ENCODE assay signal across 23 cellular contexts in the genomic region with DNA sequence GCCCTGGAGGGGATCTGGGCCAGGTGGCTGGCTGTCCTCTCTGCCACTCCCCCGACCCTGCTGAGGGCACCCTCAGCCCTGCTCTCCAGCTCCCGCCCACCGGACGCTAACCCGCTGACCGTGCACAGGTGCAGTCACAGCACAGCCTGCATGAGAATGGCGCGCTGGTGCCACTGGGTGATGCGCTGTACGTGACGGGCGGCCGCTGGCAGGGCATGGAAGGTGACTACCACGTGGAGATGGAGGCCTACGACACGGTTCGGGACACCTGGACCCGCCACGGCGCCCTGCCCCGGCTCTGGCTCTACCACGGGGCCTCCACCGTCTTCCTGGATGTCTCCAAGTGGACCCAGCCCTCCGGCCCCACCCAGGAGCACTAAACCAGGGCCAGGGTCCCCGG. TPM values are rescaled to one million over a fixed set of nuclear protein-coding genes. Genes with fewer than 3 reads are reported as not detected.
DNase-seq lines count a peak whose midpoint lies in the region; ATAC-seq, FAIRE-seq and TF ChIP-seq lines count a peak whose summit lies in the region.
"Had no signal": no experiment of that assay in that cellular context is flagged by ENCODE, and none has a peak within 500 bp of the region (broad histone marks: within the 10 kb centered on the region; RNA-seq: fewer than 3 reads in every experiment).

No MANE protein-coding gene starts in this region.

- no peak overlapping the region for H2AFZ ChIP-seq in HepG2 (ENCODE audit: low read length)
- no peak overlapping the region for H2AFZ ChIP-seq in neuronal stem cell (ENCODE audit: low read length)

- peak overlapping the region; percentile 79 for H2BK15ac ChIP-seq in neuronal stem cell (ENCODE audit: low read length)

- BruUV-seq in HepG2 (replicated peaks; lab: Mats Ljungman, UMichigan): no TSS peak

- peak overlapping the region; percentile 84 for H3K4ac ChIP-seq in neuronal stem cell (ENCODE audit: low read length)

- H4K91ac ChIP-seq in neuronal stem cell (ENCODE audit: low read depth, low read length, poor library complexity): peak overlapping the region; percentile 72

- H3K4me2 ChIP-seq in HepG2 (ENCODE audit: low read depth, low read length): peak overlapping the region; percentile 48
- H3K4me2 ChIP-seq in neuronal stem cell (ENCODE audit: insufficient read depth, low read length, poor library complexity, severe bottlenecking): no peak overlapping the region

- no peaks in the 10 kb centered on the region for H4K20me1 ChIP-seq in HepG2 (ENCODE audit: insufficient read depth, low read length)

- H3K27ac ChIP-seq in HepG2 (ENCODE audit: extremely low read length, insufficient read depth, low read length): no peak overlapping the region
- no peak overlapping the region for H3K27ac ChIP-seq in right lobe of liver
- H3K27ac ChIP-seq in SJCRH30: peak overlapping the region; percentile 65
- H3K27ac ChIP-seq in neuronal stem cell (replicated peaks; ENCODE audit: low read length): no peak overlapping the region
- no peak overlapping the region for H3K27ac ChIP-seq in small intestine (ENCODE audit: low read depth in 1 of 2, low read length in 1 of 2)
- H3K27ac ChIP-seq: HL-60 had no signal

- H3K9ac ChIP-seq in HepG2 (ENCODE audit: insufficient read depth, low read depth, low read length) (no peak overlapping the region), neuronal stem cell (ENCODE audit: low read depth, low read length, poor library complexity) (peak overlapping the region; percentile 30)

- H2BK5ac ChIP-seq in neuronal stem cell (ENCODE audit: low read length): peak overlapping the region; percentile 75

- CTCF ChIA-PET in HepG2 (lab: Yijun Ruan, JAX; ENCODE audit: low intra/inter-chr PET ratio, low total read pairs): no interaction called here

- peak overlapping the region; percentile 88 for H3K18ac ChIP-seq in neuronal stem cell (ENCODE audit: low read length)

- no peaks in the 10 kb centered on the region for H3K79me2 ChIP-seq in HepG2 (ENCODE audit: insufficient read depth, low read length)

- H3K14ac ChIP-seq in neuronal stem cell (ENCODE audit: low read length): peak overlapping the region; percentile 84

- DNase-seq in HepG2 (ENCODE audit: low spot score): no peak
- DNase-seq in right lobe of liver: no peak
- no peak for DNase-seq in SJCRH30
- DNase-seq in neuronal stem cell (ENCODE audit: low spot score): no peak
- DNase-seq in activated T-cell treated with anti-CD3 and anti-CD28 coated beads, Interleukin-2, amount 50 U/mL, for 24 hours: no peak
- no peak for DNase-seq in small intestine
- DNase-seq: ACHN, Calu3, DMS 273 treated with DMSO at 0.1 percent for 48 hours, DMS53, DND-41, EL, KBM-7 had no signal

- peaks cover 1% of the 10 kb centered on the region for H3K79me1 ChIP-seq in neuronal stem cell (ENCODE audit: low read depth, low read length)

- H3K9me3 Mint-ChIP-seq in stimulated activated memory B cell treated with anti-CD40 and anti-IgM and Interleukin-4, amounts not matched to agents 10 μg/mL and 1 μg/mL and 100 μg/mL, for 72 hours: peaks cover 5% of the 10 kb centered on the region
- H3K9me3 Mint-ChIP-seq in activated T-cell treated with anti-CD3 and anti-CD28 coated beads, Interleukin-2, amount 50 U/mL, for 24 hours: peaks cover 4% of the 10 kb centered on the region
- H3K9me3 Mint-ChIP-seq: CD8-positive, alpha-beta T cell; IgD-negative memory B cell had no signal

- peak overlapping the region; percentile 98 for H2AK5ac ChIP-seq in neuronal stem cell (ENCODE audit: low read depth, low read length)

- H3K4me3 ChIP-seq in HepG2 (replicated peaks in 1 of 3; ENCODE audit: insufficient read depth in 1 of 3, low read depth in 2 of 3, low read length in 3 of 3) (peak overlapping the region in 2 of 3 experiments; percentile 5 to 45; a peak in 1 of 6 replicates), right lobe of liver (no peak overlapping the region), SJCRH30 (no peak overlapping the region), neuronal stem cell (ENCODE audit: low read length in 2 of 2) (no peak overlapping the region), small intestine (ENCODE audit: low read depth in 1 of 2, low read length in 2 of 2) (no peak overlapping the region)
- H3K4me3 ChIP-seq: GM12878, HAP-1 had no signal

- POLR2A ChIA-PET in HepG2 (lab: Yijun Ruan, JAX): interaction anchor here (1.7 kb wide), 1 partner anchor 90 kb away, joined by 5 read pairs; the partner anchor contains the start of gene SCLY

- 42% methylated on average over 6 of the region's 25 CpGs for WGBS in HepG2 (ENCODE audit: low lambda C conversion rate)
- no CpG with 5 or more reads among the region's 25 CpGs for WGBS in right lobe of liver (ENCODE audit: insufficient coverage, low coverage, low lambda C conversion rate, missing lambda C conversion rate)
- no CpG with 5 or more reads among the region's 25 CpGs for WGBS in neuronal stem cell (ENCODE audit: extremely low coverage in 2 of 2, insufficient read length in 2 of 2, insufficient replicate concordance in 1 of 2), 2 donors
- 91% methylated on average over 21 to 25 of the region's 25 CpGs for WGBS in small intestine, 3 donors

- no peaks in the 10 kb centered on the region for H3K4me1 Mint-ChIP-seq in stimulated activated memory B cell treated with anti-CD40 and anti-IgM and Interleukin-4, amounts not matched to agents 10 μg/mL and 1 μg/mL and 100 μg/mL, for 72 hours
- no peaks in the 10 kb centered on the region for H3K4me1 Mint-ChIP-seq in activated T-cell treated with anti-CD3 and anti-CD28 coated beads, Interleukin-2, amount 50 U/mL, for 24 hours (ENCODE audit: low read depth)
- H3K4me1 Mint-ChIP-seq: IgD-negative memory B cell had no signal

- TF ChIP-seq EP300 in HepG2 (IDR thresholded peaks at IDR 0.05; ENCODE audit: low read depth in 2 of 2, low read length in 2 of 2) (no peak), HepG2 (CRISPR knock-in tag; IDR thresholded peaks at IDR 0.05; ENCODE audit: borderline replicate concordance) (no peak)

- TF ChIP-seq RAD21 in HepG2 (CRISPR knock-in tag; IDR thresholded peaks at IDR 0.05): no peak

- H4K8ac ChIP-seq in neuronal stem cell (ENCODE audit: low read depth, low read length): no peak overlapping the region

- intact Hi-C loops in HepG2 (cut with micrococcal nuclease; ENCODE audit: unreplicated experiment) (no loop called here), right lobe of liver (cut with DNase I) (no loop called here)

- H3K9me3 ChIP-seq in HepG2 (ENCODE audit: low read length) (no peaks in the 10 kb centered on the region), right lobe of liver (no peaks in the 10 kb centered on the region), SJCRH30 (replicated peaks) (no peaks in the 10 kb centered on the region), neuronal stem cell (replicated peaks in 1 of 2; ENCODE audit: control insufficient read depth in 2 of 2, insufficient read depth in 1 of 2, low read depth in 1 of 2, low read length in 2 of 2) (peaks cover 0 to 8% of the 10 kb centered on the region in 2 donors), small intestine (ENCODE audit: control insufficient read depth, low read depth) (no peaks in the 10 kb centered on the region)
- H3K9me3 ChIP-seq: HAP-1 had no signal

- H3K36me3 ChIP-seq in HepG2 (replicated peaks in 1 of 2; ENCODE audit: control insufficient read depth in 1 of 2, insufficient read depth in 2 of 2, low read length in 2 of 2) (no peaks in the 10 kb centered on the region), right lobe of liver (no peaks in the 10 kb centered on the region), SJCRH30 (no peaks in the 10 kb centered on the region), neuronal stem cell (replicated peaks in 1 of 2; ENCODE audit: control insufficient read depth in 2 of 2, insufficient read depth in 2 of 2, low read length in 2 of 2) (no peaks in the 10 kb centered on the region), small intestine (ENCODE audit: control insufficient read depth in 2 of 2, insufficient read depth in 2 of 2, low read length in 2 of 2) (no peaks in the 10 kb centered on the region)
- H3K36me3 ChIP-seq: HAP-1 had no signal

- no peak overlapping the region for H3K27ac Mint-ChIP-seq in stimulated activated memory B cell treated with anti-CD40 and anti-IgM and Interleukin-4, amounts not matched to agents 10 μg/mL and 1 μg/mL and 100 μg/mL, for 72 hours
- H3K27ac Mint-ChIP-seq in activated T-cell treated with anti-CD3 and anti-CD28 coated beads, Interleukin-2, amount 50 U/mL, for 24 hours: no peak overlapping the region
- H3K27ac Mint-ChIP-seq: CD8-positive, alpha-beta T cell; IgD-negative memory B cell had no signal

- no peaks in the 10 kb centered on the region for H3K36me3 Mint-ChIP-seq in stimulated activated memory B cell treated with anti-CD40 and anti-IgM and Interleukin-4, amounts not matched to agents 10 μg/mL and 1 μg/mL and 100 μg/mL, for 72 hours
- no peaks in the 10 kb centered on the region for H3K36me3 Mint-ChIP-seq in activated T-cell treated with anti-CD3 and anti-CD28 coated beads, Interleukin-2, amount 50 U/mL, for 24 hours (ENCODE audit: low read depth)
- H3K36me3 Mint-ChIP-seq: CD8-positive, alpha-beta T cell; IgD-negative memory B cell had no signal

- peak overlapping the region; percentile 72 for H2BK120ac ChIP-seq in neuronal stem cell (ENCODE audit: low read depth, low read length)

- H3K27me3 Mint-ChIP-seq in stimulated activated memory B cell treated with anti-CD40 and anti-IgM and Interleukin-4, amounts not matched to agents 10 μg/mL and 1 μg/mL and 100 μg/mL, for 72 hours: no peaks in the 10 kb centered on the region
- no peaks in the 10 kb centered on the region for H3K27me3 Mint-ChIP-seq in activated T-cell treated with anti-CD3 and anti-CD28 coated beads, Interleukin-2, amount 50 U/mL, for 24 hours
- H3K27me3 Mint-ChIP-seq: IgD-negative memory B cell had no signal

- H3K27me3 ChIP-seq in HepG2 (ENCODE audit: control insufficient read depth in 1 of 2, insufficient read depth in 2 of 2, low read length in 2 of 2) (peaks cover 27 to 61% of the 10 kb centered on the region in 2 experiments), right lobe of liver (no peaks in the 10 kb centered on the region), SJCRH30 (no peaks in the 10 kb centered on the region), neuronal stem cell (ENCODE audit: control insufficient read depth in 3 of 3, insufficient read depth in 3 of 3, low read depth in 1 of 3, low read length in 3 of 3) (peaks cover 0 to 5% (median 0%) of the 10 kb centered on the region in 3 experiments), small intestine (ENCODE audit: control insufficient read depth in 2 of 2, insufficient read depth in 2 of 2, low read length in 2 of 2) (no peaks in the 10 kb centered on the region)

- TF ChIP-seq POLR2A in HepG2 (IDR thresholded peaks at IDR 0.05; ENCODE audit: insufficient read depth in 1 of 2, low read depth in 2 of 2, low read length in 2 of 2) (no peak), right lobe of liver (IDR thresholded peaks at IDR 0.05) (no peak)

- peak overlapping the region; percentile 97 for H3K23ac ChIP-seq in neuronal stem cell (ENCODE audit: low read depth, low read length, poor library complexity)

- TF ChIP-seq CTCF in HepG2 (CRISPR knock-in tag; IDR thresholded peaks at IDR 0.05) (no peak), right lobe of liver (IDR thresholded peaks at IDR 0.05) (no peak)

- 0 out of 2 replicates have a peak, but pooled peaks cover 21% of the 10 kb centered on the region for H3K4me1 ChIP-seq in HepG2 (ENCODE audit: insufficient read depth, low read length)
- no peaks in the 10 kb centered on the region for H3K4me1 ChIP-seq in right lobe of liver
- H3K4me1 ChIP-seq in SJCRH30: peaks cover 30% of the 10 kb centered on the region
- peaks cover 2 to 12% of the 10 kb centered on the region in 2 donors for H3K4me1 ChIP-seq in neuronal stem cell (ENCODE audit: control insufficient read depth in 2 of 2, insufficient read depth in 1 of 2, low read depth in 1 of 2, low read length in 2 of 2)
- H3K4me1 ChIP-seq in small intestine (ENCODE audit: control insufficient read depth in 2 of 2, insufficient read depth in 1 of 2, low read depth in 1 of 2, low read length in 1 of 2): no peaks in the 10 kb centered on the region
- H3K4me1 ChIP-seq: HAP-1 had no signal

- in situ Hi-C loops in HepG2 (cut with HindIII; ENCODE audit: extremely low pct_ligation_motif_present, low pct_unique_long_range_greater_than_20kb): no loop called here

- ATAC-seq in HepG2: peak; percentile 4; the same call in 2 of the 3 replicates
- no peak for ATAC-seq in right lobe of liver
- peak; percentile 22 for ATAC-seq in stimulated activated memory B cell treated with anti-CD40 and anti-IgM and Interleukin-4, amounts not matched to agents 10 μg/mL and 1 μg/mL and 100 μg/mL, for 72 hours
- ATAC-seq in HG03457 (IDR thresholded peaks at IDR 0.05; ENCODE audit: unreplicated experiment): no peak
- ATAC-seq: CD8-positive, alpha-beta T cell had no signal

- FAIRE-seq in HepG2 (lab: Jason Lieb, UNC) (no peak), small intestine (lab: Jason Lieb, UNC) (no peak)
- FAIRE-seq: GM12878 had no signal

- peak overlapping the region; percentile 90 for H2BK12ac ChIP-seq in neuronal stem cell (ENCODE audit: low read length)

- no peak overlapping the region for H3K4me3 Mint-ChIP-seq in stimulated activated memory B cell treated with anti-CD40 and anti-IgM and Interleukin-4, amounts not matched to agents 10 μg/mL and 1 μg/mL and 100 μg/mL, for 72 hours
- H3K4me3 Mint-ChIP-seq in activated T-cell treated with anti-CD3 and anti-CD28 coated beads, Interleukin-2, amount 50 U/mL, for 24 hours: no peak overlapping the region
- H3K4me3 Mint-ChIP-seq: CD8-positive, alpha-beta T cell; IgD-negative memory B cell had no signal

RNA-seq across cellular contexts. Expression of gene ERFE, which starts 8.1 kb away (rescaled TPM):
- not detected in 2 replicates for total RNA-seq in HepG2 (2016; rRNA removed; fragmentation: Illumina TruSeq; extraction: Trizol)
- total RNA-seq in HepG2 (2016; cell fraction: cytosol; rRNA removed; fragmentation: Illumina TruSeq; extraction: Trizol; ENCODE audit: low read depth): not detected in 2 replicates
- total RNA-seq in HepG2 (2016; cell fraction: insoluble cytoplasmic fraction; rRNA removed; fragmentation: Illumina TruSeq; extraction: Trizol): not detected in 2 replicates
- not detected in 2 replicates for total RNA-seq in HepG2 (2016; cell fraction: membrane; rRNA removed; fragmentation: Illumina TruSeq; extraction: Trizol)
- not detected in 2 replicates for total RNA-seq in HepG2 (2016; cell fraction: nucleus; rRNA removed; fragmentation: Illumina TruSeq; extraction: Trizol)
- polyA plus RNA-seq in HepG2 (2011; rRNA removed): 0.05 and 0.09 TPM in 2 replicates
- 0.06 TPM in 1 of 2 replicates, not detected in the other for polyA plus RNA-seq in HepG2 (2011; cell fraction: cytosol; rRNA removed)
- polyA plus RNA-seq in HepG2 (2011; cell fraction: nucleus; rRNA removed): 0.05 and 0.31 TPM in 2 replicates
- 0.28 TPM in 1 of 2 replicates, not detected in the other for polyA plus RNA-seq in HepG2 (2012)
- polyA plus RNA-seq in HepG2 (2016; cell fraction: cytosol; fragmentation: Illumina TruSeq; extraction: Trizol; ENCODE audit: low read depth): not detected in 2 replicates
- not detected in 2 replicates for polyA plus RNA-seq in HepG2 (2016; cell fraction: insoluble cytoplasmic fraction; fragmentation: Illumina TruSeq; extraction: Trizol; ENCODE audit: low read depth)
- polyA plus RNA-seq in HepG2 (2016; cell fraction: membrane; fragmentation: Illumina TruSeq; extraction: Trizol; ENCODE audit: low read depth): not detected in 2 replicates
- polyA plus RNA-seq in HepG2 (2016; cell fraction: nucleus; fragmentation: Illumina TruSeq; extraction: Trizol; ENCODE audit: insufficient read depth, low read depth): not detected in 2 replicates
- 0.22 and 1.4 TPM in 2 replicates for polyA minus RNA-seq in HepG2 (2011; rRNA and poly(A)+ RNA removed; ENCODE audit: low replicate concordance)
- not detected in 2 replicates for polyA minus RNA-seq in HepG2 (2011; cell fraction: cytosol; rRNA and poly(A)+ RNA removed)
- 0.13 TPM in 1 of 2 replicates, not detected in the other for polyA minus RNA-seq in HepG2 (2011; cell fraction: nucleus; rRNA and poly(A)+ RNA removed)
- 1 to 10 TPM in 1 of 6 experiments, under 1 TPM in 2, not detected in 3; 0.27 to 1.4 (median 0.31) TPM for total RNA-seq in right lobe of liver
- 10.4 and 10.5 TPM in 2 replicates for total RNA-seq in SJCRH30 (2014; rRNA removed; shearing (Covaris generic))
- 0.43 TPM for polyA plus RNA-seq in neuronal stem cell (2013, experiment 1 of 2)
- polyA plus RNA-seq in neuronal stem cell (2013, experiment 2 of 2): 0.37 TPM
- polyA plus RNA-seq in small intestine: under 1 TPM in 1 of 3 donors, not detected in 2; 0.92 TPM
- total RNA-seq: CD8-positive, alpha-beta T cell; GM12878 had no signal
- polyA plus RNA-seq: GM12878, IgD-negative memory B cell had no signal

RNA-seq across cellular contexts. Expression of gene KLHL30, which starts 12.2 kb away (rescaled TPM):
- total RNA-seq in HepG2 (2016; rRNA removed; fragmentation: Illumina TruSeq; extraction: Trizol): not detected in 2 replicates
- not detected in 2 replicates for total RNA-seq in HepG2 (2016; cell fraction: cytosol; rRNA removed; fragmentation: Illumina TruSeq; extraction: Trizol; ENCODE audit: low read depth)
- not detected in 2 replicates for total RNA-seq in HepG2 (2016; cell fraction: insoluble cytoplasmic fraction; rRNA removed; fragmentation: Illumina TruSeq; extraction: Trizol)
- total RNA-seq in HepG2 (2016; cell fraction: membrane; rRNA removed; fragmentation: Illumina TruSeq; extraction: Trizol): not detected in 2 replicates
- not detected in 2 replicates for total RNA-seq in HepG2 (2016; cell fraction: nucleus; rRNA removed; fragmentation: Illumina TruSeq; extraction: Trizol)
- 0.05 and 0.07 TPM in 2 replicates for polyA plus RNA-seq in HepG2 (2011; rRNA removed)
- 0.03 and 0.05 TPM in 2 replicates for polyA plus RNA-seq in HepG2 (2011; cell fraction: cytosol; rRNA removed)
- polyA plus RNA-seq in HepG2 (2011; cell fraction: nucleus; rRNA removed): 0.35 and 0.38 TPM in 2 replicates
- polyA plus RNA-seq in HepG2 (2012): not detected in 2 replicates
- not detected in 2 replicates for polyA plus RNA-seq in HepG2 (2016; cell fraction: cytosol; fragmentation: Illumina TruSeq; extraction: Trizol; ENCODE audit: low read depth)
- not detected in 2 replicates for polyA plus RNA-seq in HepG2 (2016; cell fraction: insoluble cytoplasmic fraction; fragmentation: Illumina TruSeq; extraction: Trizol; ENCODE audit: low read depth)
- polyA plus RNA-seq in HepG2 (2016; cell fraction: membrane; fragmentation: Illumina TruSeq; extraction: Trizol; ENCODE audit: low read depth): not detected in 2 replicates
- not detected in 2 replicates for polyA plus RNA-seq in HepG2 (2016; cell fraction: nucleus; fragmentation: Illumina TruSeq; extraction: Trizol; ENCODE audit: insufficient read depth, low read depth)
- 0.23 and 0.42 TPM in 2 replicates for polyA minus RNA-seq in HepG2 (2011; rRNA and poly(A)+ RNA removed; ENCODE audit: low replicate concordance)
- not detected in 2 replicates for polyA minus RNA-seq in HepG2 (2011; cell fraction: cytosol; rRNA and poly(A)+ RNA removed)
- polyA minus RNA-seq in HepG2 (2011; cell fraction: nucleus; rRNA and poly(A)+ RNA removed): 0.12 and 0.39 TPM in 2 replicates
- total RNA-seq in right lobe of liver: under 1 TPM in 4 of 6 experiments, not detected in 2; 0.04 to 0.19 (median 0.11) TPM
- total RNA-seq in SJCRH30 (2014; rRNA removed; shearing (Covaris generic)): 3.9 and 4.1 TPM in 2 replicates
- 0.06 TPM for polyA plus RNA-seq in neuronal stem cell (2013, experiment 1 of 2)
- polyA plus RNA-seq in neuronal stem cell (2013, experiment 2 of 2): 0.07 TPM
- polyA plus RNA-seq in small intestine: under 1 TPM in 1 of 3 donors, not detected in 2; 0.39 TPM
- total RNA-seq: CD8-positive, alpha-beta T cell; GM12878; H4; HT1080 had no signal
- polyA plus RNA-seq: IgD-negative memory B cell had no signal

RNA-seq across cellular contexts. Expression of gene ESPNL, which starts 50.5 kb away (rescaled TPM):
- total RNA-seq in HepG2 (2016; rRNA removed; fragmentation: Illumina TruSeq; extraction: Trizol) (0.35 and 0.80 TPM in 2 replicates), right lobe of liver (1 to 10 TPM in 1 of 6 experiments, under 1 TPM in 5; 0.11 to 1.1 (median 0.50) TPM)
- total RNA-seq in HepG2 (2016; cell fraction: cytosol; rRNA removed; fragmentation: Illumina TruSeq; extraction: Trizol; ENCODE audit: low read depth): 0.09 TPM in 1 of 2 replicates, not detected in the other
- 0.51 and 1.2 TPM in 2 replicates for total RNA-seq in HepG2 (2016; cell fraction: insoluble cytoplasmic fraction; rRNA removed; fragmentation: Illumina TruSeq; extraction: Trizol)
- total RNA-seq in HepG2 (2016; cell fraction: membrane; rRNA removed; fragmentation: Illumina TruSeq; extraction: Trizol): 0.34 and 0.38 TPM in 2 replicates
- 0.47 and 0.62 TPM in 2 replicates for total RNA-seq in HepG2 (2016; cell fraction: nucleus; rRNA removed; fragmentation: Illumina TruSeq; extraction: Trizol)
- polyA plus RNA-seq in HepG2 (2011; rRNA removed) (0.42 and 0.45 TPM in 2 replicates), small intestine (under 1 TPM in 2 of 3 donors, not detected in 1; 0.54 to 0.64 TPM)
- polyA plus RNA-seq in HepG2 (2011; cell fraction: cytosol; rRNA removed): 0.29 and 0.58 TPM in 2 replicates
- polyA plus RNA-seq in HepG2 (2011; cell fraction: nucleus; rRNA removed): 2.1 TPM in 2 replicates
- polyA plus RNA-seq in HepG2 (2012): 0.66 and 0.68 TPM in 2 replicates
- polyA plus RNA-seq in HepG2 (2016; cell fraction: cytosol; fragmentation: Illumina TruSeq; extraction: Trizol; ENCODE audit: low read depth): 0.03 and 0.12 TPM in 2 replicates
- polyA plus RNA-seq in HepG2 (2016; cell fraction: insoluble cytoplasmic fraction; fragmentation: Illumina TruSeq; extraction: Trizol; ENCODE audit: low read depth): 0.39 and 0.45 TPM in 2 replicates
- 0.17 and 0.19 TPM in 2 replicates for polyA plus RNA-seq in HepG2 (2016; cell fraction: membrane; fragmentation: Illumina TruSeq; extraction: Trizol; ENCODE audit: low read depth)
- polyA plus RNA-seq in HepG2 (2016; cell fraction: nucleus; fragmentation: Illumina TruSeq; extraction: Trizol; ENCODE audit: insufficient read depth, low read depth): 0.68 and 1.8 TPM in 2 replicates
- 0.05 and 1.2 TPM in 2 replicates for polyA minus RNA-seq in HepG2 (2011; rRNA and poly(A)+ RNA removed; ENCODE audit: low replicate concordance)
- 0.40 and 0.53 TPM in 2 replicates for polyA minus RNA-seq in HepG2 (2011; cell fraction: cytosol; rRNA and poly(A)+ RNA removed)
- polyA minus RNA-seq in HepG2 (2011; cell fraction: nucleus; rRNA and poly(A)+ RNA removed): 0.39 and 0.50 TPM in 2 replicates
- 2.6 and 3.1 TPM in 2 replicates for total RNA-seq in SJCRH30 (2014; rRNA removed; shearing (Covaris generic))
- polyA plus RNA-seq in neuronal stem cell (2013, experiment 1 of 2): 0.45 TPM
- 0.46 TPM for polyA plus RNA-seq in neuronal stem cell (2013, experiment 2 of 2)
- total RNA-seq: A172; CD8-positive, alpha-beta T cell; H4 had no signal

RNA-seq across cellular contexts. Expression of gene ILKAP, which starts 52.8 kb away (rescaled TPM):
- total RNA-seq in HepG2 (2016; rRNA removed; fragmentation: Illumina TruSeq; extraction: Trizol): 28.8 and 33.1 TPM in 2 replicates
- 48.9 and 49.3 TPM in 2 replicates for total RNA-seq in HepG2 (2016; cell fraction: cytosol; rRNA removed; fragmentation: Illumina TruSeq; extraction: Trizol; ENCODE audit: low read depth)
- total RNA-seq in HepG2 (2016; cell fraction: insoluble cytoplasmic fraction; rRNA removed; fragmentation: Illumina TruSeq; extraction: Trizol): 29.4 and 32.7 TPM in 2 replicates
- 27.7 and 27.8 TPM in 2 replicates for total RNA-seq in HepG2 (2016; cell fraction: membrane; rRNA removed; fragmentation: Illumina TruSeq; extraction: Trizol)
- total RNA-seq in HepG2 (2016; cell fraction: nucleus; rRNA removed; fragmentation: Illumina TruSeq; extraction: Trizol): 36.5 and 38.3 TPM in 2 replicates
- polyA plus RNA-seq in HepG2 (2011; rRNA removed): 29.6 and 31.7 TPM in 2 replicates
- 18.8 and 19.7 TPM in 2 replicates for polyA plus RNA-seq in HepG2 (2011; cell fraction: cytosol; rRNA removed)
- polyA plus RNA-seq in HepG2 (2011; cell fraction: nucleus; rRNA removed): 88.3 TPM in 2 replicates
- 20.7 and 25.1 TPM in 2 replicates for polyA plus RNA-seq in HepG2 (2012)
- polyA plus RNA-seq in HepG2 (2016; cell fraction: cytosol; fragmentation: Illumina TruSeq; extraction: Trizol; ENCODE audit: low read depth): 19.8 and 22.9 TPM in 2 replicates
- 37.7 and 40.4 TPM in 2 replicates for polyA plus RNA-seq in HepG2 (2016; cell fraction: insoluble cytoplasmic fraction; fragmentation: Illumina TruSeq; extraction: Trizol; ENCODE audit: low read depth)
- 21.8 and 23.4 TPM in 2 replicates for polyA plus RNA-seq in HepG2 (2016; cell fraction: membrane; fragmentation: Illumina TruSeq; extraction: Trizol; ENCODE audit: low read depth)
- polyA plus RNA-seq in HepG2 (2016; cell fraction: nucleus; fragmentation: Illumina TruSeq; extraction: Trizol; ENCODE audit: insufficient read depth, low read depth): 90.6 and 92.2 TPM in 2 replicates
- 19.4 and 31.8 TPM in 2 replicates for polyA minus RNA-seq in HepG2 (2011; rRNA and poly(A)+ RNA removed; ENCODE audit: low replicate concordance)
- polyA minus RNA-seq in HepG2 (2011; cell fraction: cytosol; rRNA and poly(A)+ RNA removed): 6.0 and 7.4 TPM in 2 replicates
- polyA minus RNA-seq in HepG2 (2011; cell fraction: nucleus; rRNA and poly(A)+ RNA removed): 50.5 and 52.7 TPM in 2 replicates
- 10 to 100 TPM in 5 of 6 experiments, 1 to 10 TPM in 1; 9.8 to 24.3 (median 16.8) TPM for total RNA-seq in right lobe of liver
- 59.8 and 71.1 TPM in 2 replicates for total RNA-seq in SJCRH30 (2014; rRNA removed; shearing (Covaris generic))
- polyA plus RNA-seq in neuronal stem cell (2013, experiment 1 of 2): 21.1 TPM
- polyA plus RNA-seq in neuronal stem cell (2013, experiment 2 of 2): 19.3 TPM
- polyA plus RNA-seq in small intestine: 10 to 100 TPM; 37.6 to 66.0 (median 54.0) TPM

Comparison
In these comparisons a context has a peak if more than half of its experiments do, and no peak if none do; other contexts are left out.
1. ATAC-seq: peak in HepG2 (single experiment) and stimulated activated memory B cell treated with anti-CD40 and anti-IgM and Interleukin-4, amounts not matched to agents 10 μg/mL and 1 μg/mL and 100 μg/mL, for 72 hours (single experiment); none in right lobe of liver (0 of 4) and HG03457 (single experiment).
2. H3K4me3 ChIP-seq: peak in HepG2 (2 of 3); none in right lobe of liver (0 of 3), SJCRH30 (single experiment), neuronal stem cell (0 of 2) and small intestine (0 of 2).